ENCODE assay signal across 2 cellular contexts in genomic region chr12:69055280-69055679, GRCh38.
A peak's percentile ranks its signal among the peaks of the same experiment; 100 is the strongest.
TF ChIP-seq lines count a peak whose summit lies in the region.

No MANE protein-coding gene starts in this region.

TF ChIP-seq in H1, 55 proteins besides CTCF, POLR2A, EP300 and RAD21:
- TF ChIP-seq MAFK (IDR thresholded peaks at IDR 0.05; ENCODE audit: low read depth, low read length) (no peak), CBX5 (IDR thresholded peaks at IDR 0.05; ENCODE audit: low read depth, low read length) (no peak), KDM4A (IDR thresholded peaks at IDR 0.05; ENCODE audit: low read depth, low read length, severe bottlenecking) (no peak), SP4 (IDR thresholded peaks at IDR 0.05; ENCODE audit: low read length) (no peak), BRCA1 (IDR thresholded peaks at IDR 0.05; ENCODE audit: low read depth, low read length) (no peak), BACH1 (IDR thresholded peaks at IDR 0.05; ENCODE audit: low read length) (no peak), FOSL1 (IDR thresholded peaks at IDR 0.05; ENCODE audit: insufficient read depth, low read depth, low read length) (no peak)

TF ChIP-seq in HepG2, 621 proteins besides CTCF, POLR2A, EP300 and RAD21:
- TF ChIP-seq HNF4A (CRISPR knock-in tag; IDR thresholded peaks at IDR 0.05) (peak; percentile 72), PAXIP1 (CRISPR knock-in tag; conservative IDR thresholded peaks at IDR 0.05) (peak; percentile 42), EHMT2 (IDR thresholded peaks at IDR 0.05; ENCODE audit: borderline replicate concordance, low read depth, low read length) (0 out of 2 replicates have a peak, but pooled peaks have one; percentile 21), ZNF121 (CRISPR knock-in tag; IDR thresholded peaks at IDR 0.05) (no peak), ZNF317 (CRISPR knock-in tag; IDR thresholded peaks at IDR 0.05) (peak; percentile 59; the same call in 1 of the 2 replicates), SOX13 (IDR thresholded peaks at IDR 0.05) (no peak), SOX13 (CRISPR knock-in tag; conservative IDR thresholded peaks at IDR 0.05 in 1 of 2, IDR thresholded peaks at IDR 0.05 in 1 of 2) (0 out of 4 replicates have a peak, but pooled peaks of 1 of the 2 experiments have one; percentile 8), ZNF672 (CRISPR knock-in tag; IDR thresholded peaks at IDR 0.05) (no peak), SALL1 (CRISPR knock-in tag; IDR thresholded peaks at IDR 0.05) (peak; percentile 38; the same call in 1 of the 2 replicates), BRCA1 (CRISPR knock-in tag; IDR thresholded peaks at IDR 0.05) (no peak), ZNF138 (CRISPR knock-in tag; IDR thresholded peaks at IDR 0.05; ENCODE audit: low read depth) (no peak), MED1 (CRISPR knock-in tag; IDR thresholded peaks at IDR 0.05) (0 out of 2 replicates have a peak, but pooled peaks have one; percentile 13), TEAD3 (CRISPR knock-in tag; optimal IDR thresholded peaks at IDR 0.05; ENCODE audit: borderline replicate concordance) (peak; percentile 14), E2F1 (CRISPR knock-in tag; IDR thresholded peaks at IDR 0.05) (no peak)
TF ChIP-seq in HepG2: peak in this region for 8.
